18 cellular contexts compared by ENCODE assay signal in the genomic region with DNA sequence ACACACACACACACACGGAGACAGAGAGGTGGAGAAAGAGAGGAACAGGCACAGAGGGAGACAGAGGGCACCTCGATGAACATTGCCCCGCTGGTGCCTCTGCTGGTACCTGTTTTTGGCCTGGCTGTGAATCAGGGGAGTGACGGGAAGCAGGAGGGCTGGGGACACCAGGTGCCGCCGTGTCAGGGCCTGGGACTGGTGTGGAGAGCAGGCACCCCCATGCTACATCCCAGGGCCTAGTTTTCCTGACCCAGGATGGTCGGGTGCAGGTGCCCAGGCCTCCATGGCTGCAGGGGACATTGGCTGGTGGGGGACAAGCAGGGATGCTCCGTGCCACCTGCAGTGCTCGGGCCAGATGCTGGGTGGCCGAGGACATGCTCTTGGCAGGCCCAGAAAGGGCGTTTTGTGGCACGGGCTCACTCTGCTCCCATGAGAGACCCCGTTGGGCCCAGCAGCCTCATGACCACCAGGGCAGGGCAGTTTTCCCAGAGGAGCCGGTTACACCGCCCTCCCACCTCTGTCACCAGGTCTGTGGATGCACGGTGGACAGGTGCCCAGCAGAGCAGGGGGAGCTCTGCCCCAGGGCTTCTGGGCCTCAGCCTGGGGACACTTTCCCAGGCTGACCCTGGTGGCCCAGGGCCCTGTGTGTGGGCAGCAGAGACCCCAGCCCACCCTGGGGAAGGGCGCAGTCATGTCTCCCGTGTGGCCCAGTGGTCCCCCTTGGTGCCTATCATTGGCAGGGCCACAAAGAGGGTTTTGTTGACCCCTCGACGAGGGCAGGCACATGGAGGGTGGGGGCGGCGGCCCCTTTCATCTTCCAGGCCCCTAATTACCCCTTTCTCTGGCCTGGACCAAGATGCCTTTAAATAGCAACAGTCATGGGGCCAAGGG.
DNase-seq lines count a peak whose midpoint lies in the region; ATAC-seq and TF ChIP-seq lines count a peak whose summit lies in the region.
"Had no signal": no experiment of that assay in that cellular context is flagged by ENCODE, and none has a peak within 500 bp of the region (broad histone marks: within the 10 kb centered on the region; RNA-seq: fewer than 3 reads in every experiment).

No MANE protein-coding gene starts in this region.

- TF ChIP-seq CTCF in IMR-90 (conservative IDR thresholded peaks at IDR 0.05; ENCODE audit: low read depth, low read length) = no peak
- TF ChIP-seq CTCF in left lung (IDR thresholded peaks at IDR 0.05) = no peak
- TF ChIP-seq CTCF in stomach (IDR thresholded peaks at IDR 0.05) = no peak

- H3K18ac ChIP-seq in IMR-90 (ENCODE audit: low read depth, low read length) = no peak overlapping the region

- H2BK20ac ChIP-seq in IMR-90 (ENCODE audit: low read depth, low read length) = no peak overlapping the region

- dilution Hi-C loops in IMR-90 (cut with HindIII; ENCODE audit: low sequenced_read_pairs, unreplicated experiment) = no loop called here

- H3K4me2 ChIP-seq in IMR-90 (ENCODE audit: low read depth, low read length) = no peak overlapping the region

- POLR2A ChIA-PET in IMR-90 (lab: Charles Lee; ENCODE audit: unreplicated experiment) = no interaction called here

- CTCF ChIA-PET in IMR-90 (lab: Yijun Ruan, JAX) = no interaction called here

- H4K20me1 ChIP-seq in IMR-90 (ENCODE audit: insufficient read depth, low read length) = no peaks in the 10 kb centered on the region

- no peaks in the 10 kb centered on the region for H3K79me1 ChIP-seq in IMR-90 (ENCODE audit: low read depth in 1 of 2, low read length in 2 of 2)

- BruUV-seq in IMR-90 (replicated peaks; lab: Mats Ljungman, UMichigan) = no TSS peak

- in situ Hi-C loops in IMR-90 (cut with MboI; ENCODE audit: low sequenced_read_pairs) = no loop called here

- no peak overlapping the region for H2AFZ ChIP-seq in IMR-90 (replicated peaks; ENCODE audit: low read length, poor library complexity)

- H4K8ac ChIP-seq in IMR-90 (ENCODE audit: low read depth in 2 of 2, low read length in 2 of 2) = no peak overlapping the region

- WGBS in IMR-90 (ENCODE audit: extremely low coverage in 2 of 2, insufficient read length in 1 of 2), 2 experiments = 61% methylated on average over 9 of the region's 22 CpGs; no CpG with 5 or more reads in 1 of the 2 experiments
- 70 to 78% (median 76%) methylated on average over 10 to 22 of the region's 22 CpGs for WGBS in stomach, 5 donors

- H3K27me3 ChIP-seq in IMR-90 (ENCODE audit: control insufficient read depth, insufficient read depth, low read length) (peaks cover 8% of the 10 kb centered on the region; the same call in 1 of the 2 replicates), left lung (no peaks in the 10 kb centered on the region), stomach (peaks cover 0 to 8% (median 0%) of the 10 kb centered on the region in 3 donors)

- no peaks in the 10 kb centered on the region for H3K9me1 ChIP-seq in IMR-90 (ENCODE audit: insufficient read depth, low read length)

- H3K4ac ChIP-seq in IMR-90 (ENCODE audit: low read depth, low read length) = no peak overlapping the region

- H2AK9ac ChIP-seq in IMR-90 (replicated peaks; ENCODE audit: low read depth, low read length, poor library complexity) = peak overlapping the region; percentile 3

- no peak overlapping the region for H2BK120ac ChIP-seq in IMR-90 (ENCODE audit: low read depth, low read length)

- TF ChIP-seq POLR2A in IMR-90 (IDR thresholded peaks at IDR 0.05; ENCODE audit: low read depth, low read length) (no peak), stomach (IDR thresholded peaks at IDR 0.05) (no peak)

- H3K27ac ChIP-seq in IMR-90 (ENCODE audit: insufficient read depth, low read length) (no peak overlapping the region), left lung (no peak overlapping the region), stomach (no peak overlapping the region)
- H3K27ac ChIP-seq: VCaP had no signal

- H3K9me3 ChIP-seq in IMR-90 (ENCODE audit: control insufficient read depth, insufficient read depth, low read length) = no peaks in the 10 kb centered on the region; the same call in 1 of the 2 replicates
- peaks cover 0 to 2% of the 10 kb centered on the region in 2 donors for H3K9me3 ChIP-seq in left lung
- H3K9me3 ChIP-seq in stomach = no peaks in the 10 kb centered on the region

- H2BK5ac ChIP-seq in IMR-90 (ENCODE audit: low read depth, low read length, poor library complexity, severe bottlenecking) = no peak overlapping the region

- no peak overlapping the region for H2BK15ac ChIP-seq in IMR-90 (ENCODE audit: low read depth, low read length)

- no peak overlapping the region for H3K4me3 ChIP-seq in IMR-90 (ENCODE audit: insufficient read depth, low read depth, low read length)
- no peak overlapping the region for H3K4me3 ChIP-seq in left lung
- no peak overlapping the region for H3K4me3 ChIP-seq in stomach

- H3K14ac ChIP-seq in IMR-90 (replicated peaks; ENCODE audit: low read depth, low read length) = no peak overlapping the region

- no peak overlapping the region for H2AK5ac ChIP-seq in IMR-90 (ENCODE audit: low read depth, low read length)

- no peak overlapping the region for H4K5ac ChIP-seq in IMR-90 (ENCODE audit: low read depth, low read length)

- H4K91ac ChIP-seq in IMR-90 (ENCODE audit: insufficient read depth, low read depth, low read length) = no peak overlapping the region

- H3K9ac ChIP-seq in IMR-90 (ENCODE audit: low read depth, low read length) = no peak overlapping the region

- DNase-seq in activated CD4-positive, CD25-positive, alpha-beta regulatory T cell treated with anti-CD3 and anti-CD28 coated beads, Interleukin-2, amount 50 U/mL, for 72 hours = peak; percentile 25
- no peak for DNase-seq in IMR-90
- DNase-seq in left lung = peak; percentile 25 to 70
- DNase-seq in stomach = peak; percentile 11
- DNase-seq in nucleus accumbens (lab: John Stamatoyannopoulos, UW) = no peak
- no peak for DNase-seq in stimulated activated naive CD4-positive, alpha-beta T cell (lab: John Stamatoyannopoulos, UW)
- DNase-seq in NCI-H2227 (lab: John Stamatoyannopoulos, UW; ENCODE audit: unreplicated experiment) = no peak
- DNase-seq: 8988T; activated gamma-delta T cell; amygdala; cerebellar nuclear complex; kidney glomerular epithelial cell; NCI-H1105; NCI-H526 treated with DMSO at 0.1 percent for 48 hours; Right ventricle myocardium superior; stimulated activated CD4-positive, alpha-beta T cell treated with anti-CD3 and anti-CD28 coated beads, Interleukin-2, amount 100 ng/mL, for 48 hours had no signal

- no peak for TF ChIP-seq EP300 in stomach (IDR thresholded peaks at IDR 0.05)

- H3K36me3 ChIP-seq in IMR-90 (ENCODE audit: control insufficient read depth, insufficient read depth, low read length) (no peaks in the 10 kb centered on the region), left lung (no peaks in the 10 kb centered on the region), stomach (no peaks in the 10 kb centered on the region)

- TF ChIP-seq RAD21 in IMR-90 (IDR thresholded peaks at IDR 0.05; ENCODE audit: low read length) = no peak

- H3K23ac ChIP-seq in IMR-90 (ENCODE audit: low read depth, low read length) = no peak overlapping the region

- no peak overlapping the region for H3K56ac ChIP-seq in IMR-90 (ENCODE audit: extremely low read depth, insufficient read depth, low read length)

- no peak for ATAC-seq in activated CD4-positive, CD25-positive, alpha-beta regulatory T cell treated with anti-CD3 and anti-CD28 coated beads, Interleukin-2, amount 50 U/mL, for 24 hours
- no peak for ATAC-seq in IMR-90 (ENCODE audit: low read depth)
- no peak for ATAC-seq in left lung

- intact Hi-C loops in IMR-90 (cut with micrococcal nuclease) = no loop called here
- intact Hi-C loops in left lung (cut with DNase I) = no loop called here
- intact Hi-C loops in stomach (cut with DNase I; ENCODE audit: low total_unique reads) = no loop called here

- H3K4me1 ChIP-seq in IMR-90 (ENCODE audit: control insufficient read depth, insufficient read depth, low read length) = no peaks in the 10 kb centered on the region
- H3K4me1 ChIP-seq in left lung = no peaks in the 10 kb centered on the region
- H3K4me1 ChIP-seq in stomach = no peaks in the 10 kb centered on the region

TF ChIP-seq in IMR-90, 13 proteins besides CTCF, POLR2A, EP300 and RAD21:
- TF ChIP-seq RFX5 (IDR thresholded peaks at IDR 0.05; ENCODE audit: low read depth, low read length) (no peak), CEBPB (IDR thresholded peaks at IDR 0.05; ENCODE audit: low read depth, low read length) (no peak), FOS (IDR thresholded peaks at IDR 0.05; ENCODE audit: low read depth, low read length) (no peak), MAFK (IDR thresholded peaks at IDR 0.05; ENCODE audit: low read depth, low read length) (no peak), RCOR1 (IDR thresholded peaks at IDR 0.05; ENCODE audit: insufficient replicate concordance, low read length) (no peak)
- TF ChIP-seq, protein P1, sequence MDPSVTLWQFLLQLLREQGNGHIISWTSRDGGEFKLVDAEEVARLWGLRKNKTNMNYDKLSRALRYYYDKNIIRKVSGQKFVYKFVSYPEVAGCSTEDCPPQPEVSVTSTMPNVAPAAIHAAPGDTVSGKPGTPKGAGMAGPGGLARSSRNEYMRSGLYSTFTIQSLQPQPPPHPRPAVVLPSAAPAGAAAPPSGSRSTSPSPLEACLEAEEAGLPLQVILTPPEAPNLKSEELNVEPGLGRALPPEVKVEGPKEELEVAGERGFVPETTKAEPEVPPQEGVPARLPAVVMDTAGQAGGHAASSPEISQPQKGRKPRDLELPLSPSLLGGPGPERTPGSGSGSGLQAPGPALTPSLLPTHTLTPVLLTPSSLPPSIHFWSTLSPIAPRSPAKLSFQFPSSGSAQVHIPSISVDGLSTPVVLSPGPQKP (IDR thresholded peaks at IDR 0.05; ENCODE audit: borderline replicate concordance, low read depth, low read length) = no peak

Comparison
In these comparisons a context has a peak if more than half of its experiments do, and no peak if none do; other contexts are left out.
1. DNase-seq: peak in activated CD4-positive, CD25-positive, alpha-beta regulatory T cell treated with anti-CD3 and anti-CD28 coated beads, Interleukin-2, amount 50 U/mL, for 72 hours (single experiment), left lung (2 of 2) and stomach (single experiment); none in IMR-90 (single experiment), nucleus accumbens (0 of 56), stimulated activated naive CD4-positive, alpha-beta T cell (0 of 6) and NCI-H2227 (single experiment).